ENCODE assay signal across 16 cellular contexts in genomic region chrX:41118156-41118555, GRCh38. TPM values are rescaled to one million over a fixed set of nuclear protein-coding genes. Genes with fewer than 3 reads are reported as not detected.
DNase-seq lines count a peak whose midpoint lies in the region; ATAC-seq, FAIRE-seq and TF ChIP-seq lines count a peak whose summit lies in the region.
"Had no signal": no experiment of that assay in that cellular context is flagged by ENCODE, and none has a peak within 500 bp of the region (broad histone marks: within the 10 kb centered on the region; RNA-seq: fewer than 3 reads in every experiment).

No MANE protein-coding gene starts in this region.

- CTCF ChIA-PET in activated CD8-positive, alpha-beta T cell treated with anti-CD3 and anti-CD28 coated beads, Interleukin-2, amount 10 ng/mL, durations not matched to agents 7 days and 5 days (lab: Charles Lee) = no interaction called here
- CTCF ChIA-PET in H1 (lab: Charles Lee; ENCODE audit: partially characterized antibody) = interaction anchor here (1.1 kb wide), 1 partner anchor 27 kb away, joined by 3 read pairs; no protein-coding TSS in a partner anchor

- H3K27ac Mint-ChIP-seq in activated CD8-positive, alpha-beta T cell treated with anti-CD3 and anti-CD28 coated beads, Interleukin-2, amount 10 ng/mL, durations not matched to agents 7 days and 5 days = peak overlapping the region; percentile 61
- peak overlapping the region; percentile 85 for H3K27ac Mint-ChIP-seq in stimulated activated naive CD8-positive, alpha-beta T cell treated with anti-CD3 and anti-CD28 coated beads, Interleukin-15, Interleukin-2, amounts not matched to agents 100 ng/mL and 50 ng/mL, for 24 hours
- H3K27ac Mint-ChIP-seq: brain had no signal

- WGBS in H1 (ENCODE audit: extremely low coverage in 1 of 2, insufficient coverage in 1 of 2, insufficient read length in 1 of 2, insufficient replicate concordance in 2 of 2, low coverage in 1 of 2, low lambda C conversion rate in 2 of 2, missing lambda C conversion rate in 1 of 2), 2 experiments = 87% methylated on average over 4 of the region's 5 CpGs; no CpG with 5 or more reads in 1 of the 2 experiments

- peak overlapping the region in 1 of 4 experiments; percentile 32; a peak in 1 of 8 replicates for H3K4me3 ChIP-seq in H1 (ENCODE audit: extremely low read depth in 1 of 4, insufficient read depth in 2 of 4, low read depth in 3 of 4, low read length in 4 of 4)

- no peaks in the 10 kb centered on the region for H3K27me3 Mint-ChIP-seq in activated CD8-positive, alpha-beta T cell treated with anti-CD3 and anti-CD28 coated beads, Interleukin-2, amount 10 ng/mL, durations not matched to agents 7 days and 5 days (ENCODE audit: low read depth)
- no peaks in the 10 kb centered on the region for H3K27me3 Mint-ChIP-seq in stimulated activated naive CD8-positive, alpha-beta T cell treated with anti-CD3 and anti-CD28 coated beads, Interleukin-15, Interleukin-2, amounts not matched to agents 100 ng/mL and 50 ng/mL, for 24 hours
- H3K27me3 Mint-ChIP-seq: brain had no signal

- no peaks in the 10 kb centered on the region for H3K27me3 ChIP-seq in H1 (replicated peaks in 1 of 4; ENCODE audit: control insufficient read depth in 3 of 4, extremely low read depth in 1 of 4, insufficient read depth in 3 of 4, low read length in 3 of 4)

- no peak overlapping the region for H2BK12ac ChIP-seq in H1 (ENCODE audit: low read depth, low read length)

- H2AFZ ChIP-seq in H1 (ENCODE audit: low read length) = no peak overlapping the region

- H4K8ac ChIP-seq in H1 (ENCODE audit: extremely low read depth, insufficient read depth, low read length) = no peak overlapping the region

- H3K9ac ChIP-seq in H1 (replicated peaks in 1 of 4; ENCODE audit: extremely low read depth in 1 of 4, low read depth in 3 of 4, low read length in 3 of 4) = no peak overlapping the region

- no peak for TF ChIP-seq POLR2A in H1 (IDR thresholded peaks at IDR 0.05; ENCODE audit: control extremely low read depth in 1 of 2, low read depth in 2 of 2, low read length in 2 of 2)

- H4K20me1 ChIP-seq in H1 (replicated peaks in 1 of 2; ENCODE audit: control insufficient read depth in 1 of 2, insufficient read depth in 2 of 2, low read length in 2 of 2) = peaks cover 14 to 20% of the 10 kb centered on the region in 2 experiments

- no peak for FAIRE-seq in H1 (lab: Jason Lieb, UNC)

- peak overlapping the region; percentile 42 for H3K4me3 Mint-ChIP-seq in activated CD8-positive, alpha-beta T cell treated with anti-CD3 and anti-CD28 coated beads, Interleukin-2, amount 10 ng/mL, durations not matched to agents 7 days and 5 days
- H3K4me3 Mint-ChIP-seq in stimulated activated naive CD8-positive, alpha-beta T cell treated with anti-CD3 and anti-CD28 coated beads, Interleukin-15, Interleukin-2, amounts not matched to agents 100 ng/mL and 50 ng/mL, for 24 hours = peak overlapping the region; percentile 56
- H3K4me3 Mint-ChIP-seq: brain, nephron had no signal

- no peaks in the 10 kb centered on the region for H3K23me2 ChIP-seq in H1 (ENCODE audit: low read depth, low read length)

- H3K36me3 Mint-ChIP-seq in activated CD8-positive, alpha-beta T cell treated with anti-CD3 and anti-CD28 coated beads, Interleukin-2, amount 10 ng/mL, durations not matched to agents 7 days and 5 days (ENCODE audit: low read depth) = peaks cover 9% of the 10 kb centered on the region
- H3K36me3 Mint-ChIP-seq in stimulated activated naive CD8-positive, alpha-beta T cell treated with anti-CD3 and anti-CD28 coated beads, Interleukin-15, Interleukin-2, amounts not matched to agents 100 ng/mL and 50 ng/mL, for 24 hours (ENCODE audit: low read depth) = peaks cover under 1% of the 10 kb centered on the region

- peaks cover 0 to 20% (median 11%) of the 10 kb centered on the region in 4 experiments; a peak in 3 of 7 replicates for H3K4me1 ChIP-seq in H1 (replicated peaks in 1 of 4; ENCODE audit: control insufficient read depth in 3 of 4, insufficient read depth in 4 of 4, low read length in 3 of 4)

- no peaks in the 10 kb centered on the region for H3K9me3 ChIP-seq in H1 (ENCODE audit: insufficient read depth in 2 of 2, low read depth in 1 of 2, low read length in 1 of 2)

- no peak overlapping the region for H3K18ac ChIP-seq in H1 (ENCODE audit: extremely low read depth, low read length)

- peak; percentile 48 for DNase-seq in activated naive CD4-positive, alpha-beta T cell treated with Interleukin-2 at 50 U/mL for 16 hours
- no peak for DNase-seq in activated naive CD4-positive, alpha-beta T cell (lab: John Stamatoyannopoulos, UW)
- peak; percentile 43 for DNase-seq in activated CD8-positive, alpha-beta T cell treated with anti-CD3 and anti-CD28 coated beads, Interleukin-2, amount 10 ng/mL, durations not matched to agents 7 days and 5 days
- DNase-seq in H1 (ENCODE audit: low read depth in 1 of 2, low spot score in 2 of 2) (no peak), SKM-1 treated with dmso at 0.1 percent for 144 hours (lab: John Stamatoyannopoulos, UW; ENCODE audit: unreplicated experiment) (no peak), Kasumi-1 (lab: John Stamatoyannopoulos, UW) (no peak)
- DNase-seq: GF-D8; NCI-H2171; NK-92 treated with Interleukin-12 subunit alpha and Interleukin-12 subunit beta, amount 100 ng/mL, for 24 hours; T1000 had no signal

- peaks cover 0 to 15% (median 0%) of the 10 kb centered on the region in 4 experiments; a peak in 3 of 8 replicates for H3K36me3 ChIP-seq in H1 (ENCODE audit: control insufficient read depth in 2 of 4, insufficient read depth in 4 of 4, low read length in 3 of 4)

- peak; percentile 33 for ATAC-seq in activated CD8-positive, alpha-beta T cell treated with anti-CD3 and anti-CD28 coated beads, Interleukin-2, amount 10 ng/mL, durations not matched to agents 7 days and 5 days
- ATAC-seq in HG02973 (IDR thresholded peaks at IDR 0.05; ENCODE audit: unreplicated experiment) = no peak
- ATAC-seq: left lobe of liver, Right ventricle myocardium inferior had no signal

- H2AK5ac ChIP-seq in H1 (ENCODE audit: low read depth, low read length) = no peak overlapping the region

- TF ChIP-seq EP300 in H1 (IDR thresholded peaks at IDR 0.05; ENCODE audit: borderline replicate concordance in 1 of 2, low read depth in 2 of 2, low read length in 2 of 2) = no peak

- peaks cover 55 to 99% of the 10 kb centered on the region in 2 experiments for H3K79me2 ChIP-seq in H1 (ENCODE audit: control insufficient read depth in 1 of 2, insufficient read depth in 2 of 2, low read length in 2 of 2)

- no peak overlapping the region for H2BK20ac ChIP-seq in H1 (ENCODE audit: low read length)

- H4K5ac ChIP-seq in H1 (ENCODE audit: insufficient read length, low read depth, low read length) = no peak overlapping the region

- no peak for TF ChIP-seq CTCF in H1 (IDR thresholded peaks at IDR 0.05; ENCODE audit: control extremely low read depth in 1 of 3, insufficient read depth in 1 of 3, low read depth in 1 of 3, low read length in 3 of 3)

- no peak overlapping the region for H4K91ac ChIP-seq in H1 (replicated peaks; ENCODE audit: insufficient read length, low read length)

- H3K23ac ChIP-seq in H1 (ENCODE audit: insufficient read length) = no peak overlapping the region

- H2BK5ac ChIP-seq in H1 (ENCODE audit: low read depth, low read length) = no peak overlapping the region

- peaks cover 72% of the 10 kb centered on the region for H3K4me1 Mint-ChIP-seq in activated CD8-positive, alpha-beta T cell treated with anti-CD3 and anti-CD28 coated beads, Interleukin-2, amount 10 ng/mL, durations not matched to agents 7 days and 5 days (ENCODE audit: low read depth)
- H3K4me1 Mint-ChIP-seq in stimulated activated naive CD8-positive, alpha-beta T cell treated with anti-CD3 and anti-CD28 coated beads, Interleukin-15, Interleukin-2, amounts not matched to agents 100 ng/mL and 50 ng/mL, for 24 hours (ENCODE audit: low read depth) = peaks cover 89% of the 10 kb centered on the region

- H3K14ac ChIP-seq in H1 (ENCODE audit: insufficient read length) = no peak overlapping the region

- no peak overlapping the region for H2BK15ac ChIP-seq in H1 (ENCODE audit: low read length)

- H3K56ac ChIP-seq in H1 (replicated peaks; ENCODE audit: insufficient read length, low read depth, low read length) = no peak overlapping the region

- no peaks in the 10 kb centered on the region for H3K79me1 ChIP-seq in H1 (ENCODE audit: low read depth, low read length)

- TF ChIP-seq RAD21 in H1 (IDR thresholded peaks at IDR 0.05 in 1 of 2, conservative IDR thresholded peaks at IDR 0.05 in 1 of 2; ENCODE audit: low read depth in 2 of 2, low read length in 2 of 2) = no peak

- H2BK120ac ChIP-seq in H1 (replicated peaks; ENCODE audit: low read depth, low read length) = no peak overlapping the region

- POLR2A ChIA-PET in activated CD8-positive, alpha-beta T cell treated with anti-CD3 and anti-CD28 coated beads, Interleukin-2, amount 10 ng/mL, durations not matched to agents 7 days and 5 days (lab: Charles Lee) = interaction anchor here (2.5 kb wide), 1 partner anchor 32 kb away, joined by 17 read pairs; the partner anchor contains the start of gene USP9X
- POLR2A ChIA-PET in H1 (lab: Charles Lee; ENCODE audit: partially characterized antibody) = no interaction called here

- H3K9me3 Mint-ChIP-seq in activated CD8-positive, alpha-beta T cell treated with anti-CD3 and anti-CD28 coated beads, Interleukin-2, amount 10 ng/mL, durations not matched to agents 7 days and 5 days (ENCODE audit: insufficient read depth) = no peaks in the 10 kb centered on the region
- no peaks in the 10 kb centered on the region for H3K9me3 Mint-ChIP-seq in stimulated activated naive CD8-positive, alpha-beta T cell treated with anti-CD3 and anti-CD28 coated beads, Interleukin-15, Interleukin-2, amounts not matched to agents 100 ng/mL and 50 ng/mL, for 24 hours

- no peak overlapping the region for H3K4ac ChIP-seq in H1 (replicated peaks; ENCODE audit: insufficient read length, low read depth, low read length)

- peak overlapping the region; percentile 2 to 48; a peak in 2 of 4 replicates for H3K4me2 ChIP-seq in H1 (ENCODE audit: insufficient read depth in 1 of 2, low read depth in 2 of 2, low read length in 2 of 2)

- H3K27ac ChIP-seq in H1 (ENCODE audit: low read depth, low read length) = no peak overlapping the region

TF ChIP-seq in H1, 55 proteins besides CTCF, POLR2A, EP300 and RAD21 (continues in another document):
- TF ChIP-seq CREB1 (IDR thresholded peaks at IDR 0.05) = no peak
- TF ChIP-seq GABPA (IDR thresholded peaks at IDR 0.05; ENCODE audit: borderline replicate concordance, insufficient read depth, low read length) = no peak

RNA-seq across cellular contexts. Expression of gene USP9X, which starts 32.9 kb away (rescaled TPM):
- total RNA-seq in activated CD8-positive, alpha-beta T cell treated with anti-CD3 and anti-CD28 coated beads, Interleukin-2, amount 10 ng/mL, durations not matched to agents 7 days and 5 days = 10 to 100 TPM; 38.0 to 46.0 TPM
- total RNA-seq in H1 (2021; fragmentation: NEBNext Ultra II Directional; extraction: Animal tissue kit (Norgen Biotek cat#: 25700)) = 299 and 300 TPM in 2 replicates
- 58.2 and 79.2 TPM in 2 replicates for polyA plus RNA-seq in H1 (2011; rRNA removed)
- 102 TPM for polyA plus RNA-seq in H1 (2011; cell fraction: cytosol; rRNA removed)
- polyA plus RNA-seq in H1 (2011; cell fraction: nucleus; rRNA removed) = 114 TPM
- polyA plus RNA-seq in H1 (2012, experiment 1 of 2) = 119 to 210 TPM (median 146 TPM) in 4 replicates
- 5.3 TPM for polyA plus RNA-seq in H1 (2012, experiment 2 of 2)
- 52.3 TPM for polyA plus RNA-seq in H1 (2013, experiment 1 of 2)
- polyA plus RNA-seq in H1 (2013, experiment 2 of 2) = 45.5 TPM
- 1,122 and 1,571 TPM in 2 replicates for polyA minus RNA-seq in H1 (2011; rRNA and poly(A)+ RNA removed)
- polyA minus RNA-seq in H1 (2011; cell fraction: cytosol; rRNA and poly(A)+ RNA removed) = 404 TPM
- polyA minus RNA-seq in H1 (2011; cell fraction: nucleus; rRNA and poly(A)+ RNA removed) = 796 TPM

Comparison
In these comparisons a context has a peak if more than half of its experiments do, and no peak if none do; other contexts are left out.
1. DNase-seq: peak in activated naive CD4-positive, alpha-beta T cell treated with Interleukin-2 at 50 U/mL for 16 hours (single experiment) and activated CD8-positive, alpha-beta T cell treated with anti-CD3 and anti-CD28 coated beads, Interleukin-2, amount 10 ng/mL, durations not matched to agents 7 days and 5 days (single experiment); none in activated naive CD4-positive, alpha-beta T cell (0 of 4), H1 (0 of 2), SKM-1 treated with dmso at 0.1 percent for 144 hours (single experiment) and Kasumi-1 (0 of 2).